ENCODE assay signal across 1 cellular context in genomic region chr11:123231263-123231662, GRCh38.
TF ChIP-seq lines count a peak whose summit lies in the region.

No MANE protein-coding gene starts in this region.

TF ChIP-seq in A549, 52 proteins besides CTCF, POLR2A, EP300 and RAD21 (continued from another document):
- no peak for TF ChIP-seq CHD4 (IDR thresholded peaks at IDR 0.05; ENCODE audit: borderline replicate concordance)
- no peak for TF ChIP-seq NPAS2 (CRISPR knock-in tag; IDR thresholded peaks at IDR 0.05; ENCODE audit: borderline replicate concordance)
- TF ChIP-seq ATOH8 (CRISPR knock-in tag; IDR thresholded peaks at IDR 0.05; ENCODE audit: low read depth): no peak
- TF ChIP-seq CBX8 (IDR thresholded peaks at IDR 0.05): no peak
